Comparison of ENCODE assay signal across 15 cellular contexts in the genomic region with DNA sequence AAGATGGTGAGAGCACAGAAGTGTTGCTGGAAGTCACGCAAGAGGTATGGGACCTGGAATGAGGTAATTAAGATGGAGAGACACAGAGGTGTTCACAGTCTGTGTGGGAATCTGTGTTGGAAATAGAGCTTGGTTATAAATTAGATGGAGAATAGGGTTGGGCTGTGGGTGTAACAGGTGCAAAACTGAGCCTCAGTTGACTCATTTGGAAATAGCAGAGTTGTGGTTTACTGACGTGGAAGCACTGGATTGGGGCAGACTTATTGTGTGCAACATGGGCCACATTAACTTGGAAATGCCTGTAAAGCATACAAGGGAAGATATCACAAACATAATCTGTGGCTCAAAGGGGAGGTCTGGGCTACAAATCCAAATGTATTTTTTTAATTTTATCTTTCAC. TPM values are rescaled to one million over a fixed set of nuclear protein-coding genes. Genes with fewer than 3 reads are reported as not detected.
DNase-seq lines count a peak whose midpoint lies in the region; ATAC-seq lines count a peak whose summit lies in the region.
"Had no signal": no experiment of that assay in that cellular context is flagged by ENCODE, and none has a peak within 500 bp of the region (broad histone marks: within the 10 kb centered on the region; RNA-seq: fewer than 3 reads in every experiment).

No MANE protein-coding gene starts in this region.

- CTCF ChIA-PET in activated CD4-positive, alpha-beta T cell treated with anti-CD3 and anti-CD28 coated beads for 36 hours (lab: Charles Lee): interaction anchor here (1.0 kb wide), 1 partner anchor 34 kb away, joined by 3 read pairs; no protein-coding TSS in a partner anchor

- H3K4me1 Mint-ChIP-seq in activated CD4-positive, alpha-beta T cell treated with anti-CD3 and anti-CD28 coated beads for 36 hours: peaks cover 8% of the 10 kb centered on the region
- H3K4me1 Mint-ChIP-seq: endodermal cell had no signal

- peak; percentile 60 for DNase-seq in activated CD4-positive, alpha-beta T cell treated with anti-CD3 and anti-CD28 coated beads for 36 hours
- no peak for DNase-seq in activated CD4-positive, alpha-beta T cell treated with anti-CD3 and anti-CD28 coated beads, Interleukin-2, amount 50 U/mL, for 1 hour
- DNase-seq in kidney tubule cell (ENCODE audit: low spot score) (peak; percentile 18), C1 segment of cervical spinal cord (lab: John Stamatoyannopoulos, UW) (no peak), amniotic stem cell (lab: John Stamatoyannopoulos, UW) (no peak), NCI-H524 treated with DMSO at 0.1 percent for 48 hours (lab: John Stamatoyannopoulos, UW) (no peak)
- DNase-seq: 8988T, endodermal cell, hippocampal formation, mesenchymal stem cell, MM.1S, NCI-H526 had no signal

- H3K36me3 Mint-ChIP-seq in activated CD4-positive, alpha-beta T cell treated with anti-CD3 and anti-CD28 coated beads for 36 hours (ENCODE audit: low read depth): no peaks in the 10 kb centered on the region

- H3K27ac Mint-ChIP-seq in activated CD4-positive, alpha-beta T cell treated with anti-CD3 and anti-CD28 coated beads for 36 hours: no peak overlapping the region
- H3K27ac Mint-ChIP-seq: endodermal cell, progenitor cell of endocrine pancreas had no signal

- no peaks in the 10 kb centered on the region for H3K9me3 Mint-ChIP-seq in activated CD4-positive, alpha-beta T cell treated with anti-CD3 and anti-CD28 coated beads for 36 hours (ENCODE audit: low read depth)
- H3K9me3 Mint-ChIP-seq: endodermal cell had no signal

- POLR2A ChIA-PET in activated CD4-positive, alpha-beta T cell treated with anti-CD3 and anti-CD28 coated beads for 36 hours (lab: Charles Lee): no interaction called here

- H3K27me3 Mint-ChIP-seq in activated CD4-positive, alpha-beta T cell treated with anti-CD3 and anti-CD28 coated beads for 36 hours: no peaks in the 10 kb centered on the region
- H3K27me3 Mint-ChIP-seq: progenitor cell of endocrine pancreas had no signal

- ATAC-seq in activated CD4-positive, alpha-beta T cell treated with anti-CD3 and anti-CD28 coated beads for 36 hours: peak; percentile 92
- ATAC-seq in GM21526 (IDR thresholded peaks at IDR 0.05; ENCODE audit: low FRiP score, unreplicated experiment): peak; percentile 70
- ATAC-seq in HG03159 (IDR thresholded peaks at IDR 0.05; ENCODE audit: unreplicated experiment): peak; percentile 75

- H3K4me3 Mint-ChIP-seq in activated CD4-positive, alpha-beta T cell treated with anti-CD3 and anti-CD28 coated beads for 36 hours: no peak overlapping the region
- H3K4me3 Mint-ChIP-seq: endodermal cell had no signal

- intact Hi-C loops in activated CD4-positive, alpha-beta T cell treated with anti-CD3 and anti-CD28 coated beads for 36 hours (cut with DNase I, micrococcal nuclease): no loop called here

RNA-seq across cellular contexts. Expression of a gene that starts 13.0 kb away (rescaled TPM):
- total RNA-seq in activated CD4-positive, alpha-beta T cell treated with anti-CD3 and anti-CD28 coated beads for 36 hours: 1 to 10 TPM; 2.3 to 3.0 TPM

Comparison
In these comparisons a context has a peak if more than half of its experiments do, and no peak if none do; other contexts are left out.
1. DNase-seq: peak in activated CD4-positive, alpha-beta T cell treated with anti-CD3 and anti-CD28 coated beads for 36 hours (single experiment) and kidney tubule cell (single experiment); none in activated CD4-positive, alpha-beta T cell treated with anti-CD3 and anti-CD28 coated beads, Interleukin-2, amount 50 U/mL, for 1 hour (single experiment), C1 segment of cervical spinal cord (0 of 14), amniotic stem cell (single experiment) and NCI-H524 treated with DMSO at 0.1 percent for 48 hours (single experiment).
2. Peak in every context shown above with its lines, with median percentiles within 50 percentile points of each other: ATAC-seq.